Comparison of ENCODE assay signal across 23 cellular contexts in the genomic region with DNA sequence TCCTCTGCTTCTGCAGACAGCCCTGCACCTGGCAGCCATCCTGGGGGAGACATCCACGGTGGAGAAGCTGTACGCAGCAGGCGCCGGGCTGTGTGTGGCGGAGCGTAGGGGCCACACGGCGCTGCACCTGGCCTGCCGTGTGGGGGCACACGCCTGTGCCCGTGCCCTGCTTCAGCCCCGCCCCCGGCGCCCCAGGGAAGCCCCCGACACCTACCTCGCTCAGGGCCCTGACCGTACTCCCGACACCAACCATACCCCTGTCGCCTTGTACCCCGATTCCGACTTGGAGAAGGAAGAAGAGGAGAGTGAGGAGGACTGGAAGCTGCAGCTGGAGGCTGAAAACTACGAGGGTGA. TPM values are rescaled to one million over a fixed set of nuclear protein-coding genes. Genes with fewer than 3 reads are reported as not detected.
DNase-seq lines count a peak whose midpoint lies in the region; ATAC-seq, FAIRE-seq and TF ChIP-seq lines count a peak whose summit lies in the region.
"Had no signal": no experiment of that assay in that cellular context is flagged by ENCODE, and none has a peak within 500 bp of the region (broad histone marks: within the 10 kb centered on the region; RNA-seq: fewer than 3 reads in every experiment).

No MANE protein-coding gene starts in this region.

- H3K36me3 ChIP-seq in transverse colon: peaks cover 0 to 23% (median 6%) of the 10 kb centered on the region in 4 donors

- WGBS in A549 (ENCODE audit: missing lambda C conversion rate): 94% methylated on average over 20 of the region's 22 CpGs
- WGBS in transverse colon (ENCODE audit: low coverage in 1 of 2), 2 donors: 95% methylated on average over 22 of the region's 22 CpGs; no CpG with 5 or more reads in 1 of the 2 donors

- peak overlapping the region; percentile 34 for H3K27ac Mint-ChIP-seq in activated naive CD8-positive, alpha-beta T cell
- no peak overlapping the region for H3K27ac Mint-ChIP-seq in activated naive CD8-positive, alpha-beta T cell treated with anti-CD3 and anti-CD28 coated beads, Interleukin-2, amount 50 U/mL, for 24 hours
- peak overlapping the region; percentile 20 for H3K27ac Mint-ChIP-seq in osteocyte (ENCODE audit: unreplicated experiment)
- H3K27ac Mint-ChIP-seq: CD4-positive, CD25-positive, alpha-beta regulatory T cell had no signal

- peaks cover 10% of the 10 kb centered on the region for H3K36me3 Mint-ChIP-seq in activated naive CD8-positive, alpha-beta T cell
- peaks cover 37% of the 10 kb centered on the region for H3K36me3 Mint-ChIP-seq in activated naive CD8-positive, alpha-beta T cell treated with anti-CD3 and anti-CD28 coated beads, Interleukin-2, amount 50 U/mL, for 24 hours (ENCODE audit: low read depth)
- peaks cover 10% of the 10 kb centered on the region for H3K36me3 Mint-ChIP-seq in osteocyte (ENCODE audit: unreplicated experiment)

- H3K9me3 ChIP-seq in A549 (peaks cover 15% of the 10 kb centered on the region), transverse colon (no peaks in the 10 kb centered on the region)
- H3K9me3 ChIP-seq: BE2C had no signal

- TF ChIP-seq EP300 in A549 (IDR thresholded peaks at IDR 0.05) (no peak), transverse colon (IDR thresholded peaks at IDR 0.05; ENCODE audit: low read depth) (no peak)

- POLR2A ChIA-PET in A549 (lab: Yijun Ruan, JAX): interaction anchor here (1.1 kb wide), 1 partner anchor 26 kb away, joined by 5 read pairs; a partner anchor contains a TSS

- no peak for DNase-seq in activated naive CD8-positive, alpha-beta T cell treated with anti-CD3 and anti-CD28 coated beads, Interleukin-2, amount 50 U/mL, for 24 hours
- DNase-seq in A549 (ENCODE audit: low read depth in 1 of 2, low spot score in 1 of 2) (no peak), osteocyte (ENCODE audit: extremely low spot score, unreplicated experiment) (no peak), occipital lobe (lab: John Stamatoyannopoulos, UW) (no peak), iPS-NIHi7 (ENCODE audit: extremely low spot score) (no peak), transverse colon (no peak)
- DNase-seq: BE2C; C1 segment of cervical spinal cord; CD4-positive, CD25-positive, alpha-beta regulatory T cell; CD8-positive, alpha-beta memory T cell; COR-L47; DMS 273 treated with DMSO at 0.1 percent for 48 hours; DMS53; DND-41; EL; GOT3; H9 had no signal

- H3K4me3 Mint-ChIP-seq in activated naive CD8-positive, alpha-beta T cell: no peak overlapping the region
- H3K4me3 Mint-ChIP-seq in activated naive CD8-positive, alpha-beta T cell treated with anti-CD3 and anti-CD28 coated beads, Interleukin-2, amount 50 U/mL, for 24 hours: no peak overlapping the region
- no peak overlapping the region for H3K4me3 Mint-ChIP-seq in osteocyte (ENCODE audit: unreplicated experiment)
- H3K4me3 Mint-ChIP-seq: H9 had no signal

- H3K9me3 Mint-ChIP-seq in activated naive CD8-positive, alpha-beta T cell (ENCODE audit: low read depth): no peaks in the 10 kb centered on the region
- H3K9me3 Mint-ChIP-seq in activated naive CD8-positive, alpha-beta T cell treated with anti-CD3 and anti-CD28 coated beads, Interleukin-2, amount 50 U/mL, for 24 hours: peaks cover 4% of the 10 kb centered on the region
- no peaks in the 10 kb centered on the region for H3K9me3 Mint-ChIP-seq in osteocyte (ENCODE audit: unreplicated experiment)

- no peaks in the 10 kb centered on the region for H3K27me3 Mint-ChIP-seq in activated naive CD8-positive, alpha-beta T cell
- no peaks in the 10 kb centered on the region for H3K27me3 Mint-ChIP-seq in activated naive CD8-positive, alpha-beta T cell treated with anti-CD3 and anti-CD28 coated beads, Interleukin-2, amount 50 U/mL, for 24 hours
- H3K27me3 Mint-ChIP-seq in osteocyte (ENCODE audit: unreplicated experiment): no peaks in the 10 kb centered on the region
- H3K27me3 Mint-ChIP-seq: CD4-positive, CD25-positive, alpha-beta regulatory T cell; CD8-positive, alpha-beta memory T cell had no signal

- FAIRE-seq in A549 (lab: Jason Lieb, UNC): no peak
- FAIRE-seq: GM12878, HepG2 had no signal

- intact Hi-C loops in transverse colon (cut with DNase I; ENCODE audit: low total_unique reads): no loop called here

- CTCF ChIA-PET in A549 (lab: Yijun Ruan, JAX): interaction anchor here (0.9 to 6.3 kb wide), 9 partner anchors 9 to 502 kb away, joined by 3 to 59 read pairs (median 6); a partner anchor contains a TSS

- in situ Hi-C loops in transverse colon (cut with MboI; ENCODE audit: low pct_ligation_motif_present in 1 of 4, low pct_unique_long_range_greater_than_20kb in 1 of 4, low sequenced_read_pairs in 3 of 4): no loop called here

- TF ChIP-seq CTCF in A549 (IDR thresholded peaks at IDR 0.05) (no peak), osteocyte (IDR thresholded peaks at IDR 0.05) (no peak), transverse colon (IDR thresholded peaks at IDR 0.05) (no peak)

- TF ChIP-seq POLR2A in A549 (IDR thresholded peaks at IDR 0.05; ENCODE audit: low read length): no peak
- TF ChIP-seq POLR2A in transverse colon (IDR thresholded peaks at IDR 0.05): no peak

- TF ChIP-seq RAD21 in A549 (conservative IDR thresholded peaks at IDR 0.05 in 1 of 2, IDR thresholded peaks at IDR 0.05 in 1 of 2): no peak

- peaks cover 16% of the 10 kb centered on the region for H3K4me1 ChIP-seq in A549
- peaks cover 0 to 15% (median 10%) of the 10 kb centered on the region in 4 donors for H3K4me1 ChIP-seq in transverse colon
- H3K4me1 ChIP-seq: BE2C had no signal

- H3K4me1 Mint-ChIP-seq in activated naive CD8-positive, alpha-beta T cell (ENCODE audit: low read depth): peaks cover 34% of the 10 kb centered on the region
- H3K4me1 Mint-ChIP-seq in activated naive CD8-positive, alpha-beta T cell treated with anti-CD3 and anti-CD28 coated beads, Interleukin-2, amount 50 U/mL, for 24 hours: peaks cover 32% of the 10 kb centered on the region
- H3K4me1 Mint-ChIP-seq in osteocyte (ENCODE audit: unreplicated experiment): peaks cover 13% of the 10 kb centered on the region

- H3K27ac ChIP-seq in A549 (0 out of 6 replicates have a peak overlapping the region, but pooled peaks of 1 of the 2 experiments have one; percentile 8), transverse colon (no peak overlapping the region)
- H3K27ac ChIP-seq: 22Rv1 had no signal

- H3K27me3 ChIP-seq in transverse colon: no peaks in the 10 kb centered on the region
- H3K27me3 ChIP-seq: BE2C had no signal

- peak overlapping the region; percentile 8; the same call in 1 of the 3 replicates for H3K4me2 ChIP-seq in A549

- H3K4me3 ChIP-seq in A549 (no peak overlapping the region), transverse colon (no peak overlapping the region)
- H3K4me3 ChIP-seq: GM12878 had no signal

- no peak for ATAC-seq in activated naive CD8-positive, alpha-beta T cell treated with anti-CD3 and anti-CD28 coated beads, Interleukin-2, amount 50 U/mL, for 24 hours
- ATAC-seq in A549 (peak in 1 of 2 experiments; percentile 1; a peak in 1 of 6 replicates), esophagus mucosa (peak; percentile 9)
- ATAC-seq: GM12878 had no signal

TF ChIP-seq in A549, 52 proteins besides CTCF, POLR2A, EP300 and RAD21 (continues in another document):
- TF ChIP-seq SREBF2 (IDR thresholded peaks at IDR 0.05) (no peak), TP53 (CRISPR knock-in tag; IDR thresholded peaks at IDR 0.05) (no peak), RFX5 (IDR thresholded peaks at IDR 0.05) (no peak), JUN (IDR thresholded peaks at IDR 0.05) (no peak)

RNA-seq across cellular contexts. Expression of a gene that starts 5.4 kb away (rescaled TPM):
- 25.6 and 35.0 TPM in 2 replicates for polyA plus RNA-seq in A549 (2011; rRNA removed)
- 106 and 131 TPM in 2 replicates for polyA plus RNA-seq in A549 (2012; cell fraction: cytosol; rRNA removed)
- 96.5 and 113 TPM in 2 replicates for polyA plus RNA-seq in A549 (2012; cell fraction: nucleus; rRNA removed)
- polyA plus RNA-seq in A549 (2017; fragmentation: RNase III; extraction: RNeasy Plus Mini Kit Qiagen cat#74134 plus additional on column Dnase treatment): 56.4 to 61.7 TPM (median 59.5 TPM) in 3 replicates
- polyA minus RNA-seq in A549 (2011; rRNA and poly(A)+ RNA removed): 10.3 and 10.9 TPM in 2 replicates
- total RNA-seq in esophagus mucosa: 21.4 TPM
- 18.0 and 18.7 TPM in 2 replicates for total RNA-seq in osteocyte
- 4.1 TPM for total RNA-seq in occipital lobe
- total RNA-seq in transverse colon: 10 to 100 TPM in 3 of 4 donors, 1 to 10 TPM in 1; 6.2 to 53.9 (median 29.4) TPM

RNA-seq across cellular contexts. Expression of a gene that starts 5.7 kb away (rescaled TPM):
- polyA plus RNA-seq in A549 (2011; rRNA removed) (28.6 and 31.5 TPM in 2 replicates), A549 (2017; fragmentation: RNase III; extraction: RNeasy Plus Mini Kit Qiagen cat#74134 plus additional on column Dnase treatment) (28.3 to 30.4 TPM (median 30.4 TPM) in 3 replicates)
- polyA plus RNA-seq in A549 (2012; cell fraction: cytosol; rRNA removed): 32.7 and 36.6 TPM in 2 replicates
- polyA plus RNA-seq in A549 (2012; cell fraction: nucleus; rRNA removed): 57.0 and 61.5 TPM in 2 replicates
- polyA minus RNA-seq in A549 (2011; rRNA and poly(A)+ RNA removed): 23.2 and 27.7 TPM in 2 replicates
- total RNA-seq in esophagus mucosa (40.3 TPM), osteocyte (70.2 and 72.4 TPM in 2 replicates), occipital lobe (57.2 TPM), transverse colon (100 to 1,000 TPM in 1 of 4 donors, 10 to 100 TPM in 3; 56.3 to 128 (median 64.2) TPM)

RNA-seq across cellular contexts. Expression of a gene that starts 6.8 kb away (rescaled TPM):
- polyA plus RNA-seq in A549 (2011; rRNA removed) (0.40 and 0.68 TPM in 2 replicates), A549 (2017; fragmentation: RNase III; extraction: RNeasy Plus Mini Kit Qiagen cat#74134 plus additional on column Dnase treatment) (1.1 to 1.9 TPM (median 1.5 TPM) in 3 replicates)
- polyA plus RNA-seq in A549 (2012; cell fraction: cytosol; rRNA removed): 0.56 and 0.83 TPM in 2 replicates
- 8.0 and 8.1 TPM in 2 replicates for polyA plus RNA-seq in A549 (2012; cell fraction: nucleus; rRNA removed)
- polyA minus RNA-seq in A549 (2011; rRNA and poly(A)+ RNA removed): not detected in 2 replicates
- total RNA-seq in esophagus mucosa (1.4 TPM), osteocyte (0.43 TPM in 1 of 2 replicates, not detected in the other), occipital lobe (1.1 TPM), transverse colon (not detected)
- total RNA-seq: G401, HepG2 had no signal
- polyA plus RNA-seq: CD4-positive, CD25-positive, alpha-beta regulatory T cell; CD8-positive, alpha-beta memory T cell had no signal

RNA-seq across cellular contexts. Expression of a gene that starts 25.4 kb away (rescaled TPM):
- polyA plus RNA-seq in A549 (2011; rRNA removed) (46.1 and 46.7 TPM in 2 replicates), A549 (2017; fragmentation: RNase III; extraction: RNeasy Plus Mini Kit Qiagen cat#74134 plus additional on column Dnase treatment) (81.8 to 98.0 TPM (median 93.4 TPM) in 3 replicates)
- 81.2 and 106 TPM in 2 replicates for polyA plus RNA-seq in A549 (2012; cell fraction: cytosol; rRNA removed)
- polyA plus RNA-seq in A549 (2012; cell fraction: nucleus; rRNA removed): 448 and 539 TPM in 2 replicates
- 54.8 and 68.1 TPM in 2 replicates for polyA minus RNA-seq in A549 (2011; rRNA and poly(A)+ RNA removed)
- total RNA-seq in esophagus mucosa (24.1 TPM), osteocyte (25.0 and 26.7 TPM in 2 replicates), occipital lobe (5.0 TPM), transverse colon (100 to 1,000 TPM in 1 of 4 donors, 10 to 100 TPM in 3; 21.4 to 186 (median 42.7) TPM)

RNA-seq across cellular contexts. Expression of a gene that starts 25.6 kb away (rescaled TPM):
- polyA plus RNA-seq in A549 (2011; rRNA removed): 92.8 and 104 TPM in 2 replicates
- polyA plus RNA-seq in A549 (2012; cell fraction: cytosol; rRNA removed): 418 and 524 TPM in 2 replicates
- polyA plus RNA-seq in A549 (2012; cell fraction: nucleus; rRNA removed): 325 and 425 TPM in 2 replicates
- 198 to 217 TPM (median 213 TPM) in 3 replicates for polyA plus RNA-seq in A549 (2017; fragmentation: RNase III; extraction: RNeasy Plus Mini Kit Qiagen cat#74134 plus additional on column Dnase treatment)
- polyA minus RNA-seq in A549 (2011; rRNA and poly(A)+ RNA removed): 49.4 and 50.5 TPM in 2 replicates
- 60.4 TPM for total RNA-seq in esophagus mucosa
- 29.3 and 30.7 TPM in 2 replicates for total RNA-seq in osteocyte
- 13.1 TPM for total RNA-seq in occipital lobe
- total RNA-seq in transverse colon: 10 to 100 TPM; 23.7 to 42.6 (median 34.7) TPM
